28 cellular contexts compared by ENCODE assay signal in the genomic region with DNA sequence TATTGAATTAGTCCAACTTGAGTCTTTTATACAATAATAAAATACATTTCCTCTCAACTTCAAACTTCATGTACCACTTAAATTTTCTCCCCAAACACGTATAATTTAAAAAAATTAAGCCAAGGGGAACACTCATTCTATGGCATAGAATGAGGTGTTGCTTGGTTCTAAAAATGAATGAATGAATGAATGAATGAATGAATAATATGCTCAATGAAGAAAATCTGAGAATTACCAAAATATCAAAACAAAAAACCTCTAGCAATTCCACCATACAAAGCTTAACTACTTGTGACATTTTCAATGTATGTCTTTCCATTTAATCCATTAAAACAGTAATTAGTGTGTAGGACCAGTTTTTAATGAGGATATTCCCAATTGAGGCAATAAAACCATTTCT.
"Had no signal": no experiment of that assay in that cellular context is flagged by ENCODE, and none has a peak within 500 bp of the region (broad histone marks: within the 10 kb centered on the region; RNA-seq: fewer than 3 reads in every experiment).

No MANE protein-coding gene starts in this region.

- H3K27ac ChIP-seq: neural progenitor cell, ovary, parathyroid adenoma, psoas muscle, right lobe of liver, sigmoid colon, stomach, thoracic aorta, thyroid gland, tibial nerve, upper lobe of right lung, uterus had no signal

- H3K9me3 ChIP-seq: ovary, psoas muscle, right lobe of liver, sigmoid colon, stomach, thoracic aorta, thyroid gland, tibial nerve, upper lobe of right lung, uterus had no signal

- H2AFZ ChIP-seq: neural progenitor cell, parathyroid adenoma had no signal

- H3K27ac Mint-ChIP-seq: natural killer cell; nephron; neural progenitor cell; progenitor cell of endocrine pancreas; stimulated activated effector memory CD8-positive, alpha-beta T cell treated with anti-CD3 and anti-CD28 coated beads, Interleukin-12 subunit alpha, Interleukin-12 subunit beta, amount 100 ng/mL, for 72 hours; stimulated activated naive B cell treated with anti-CD40 and anti-IgM and Interleukin-4, amounts not matched to agents 10 μg/mL and 1 μg/mL and 100 μg/mL, for 72 hours; stimulated activated naive CD8-positive, alpha-beta T cell treated with anti-CD3 and anti-CD28 coated beads, Interleukin-15, Interleukin-2, amounts not matched to agents 100 ng/mL and 50 ng/mL, for 24 hours had no signal

- H3K79me2 ChIP-seq: parathyroid adenoma had no signal

- FAIRE-seq: small intestine had no signal

- DNase-seq: natural killer cell; occipital lobe; ovary; posterior cingulate gyrus; psoas muscle; right cardiac atrium; right lobe of liver; sigmoid colon; small intestine; stimulated activated CD4-positive, alpha-beta T cell treated with anti-CD3 and anti-CD28 coated beads, Interleukin-15, amount 100 ng/mL, for 24 hours; stimulated activated CD4-positive, alpha-beta T cell treated with anti-CD3 and anti-CD28 coated beads, Interleukin-2, amount 100 ng/mL, for 24 hours; stimulated activated CD4-positive, alpha-beta T cell treated with anti-CD3 and anti-CD28 coated beads, Interleukin-2, amount 100 ng/mL, for 48 hours; stimulated activated CD4-positive, alpha-beta T cell treated with anti-CD3 and anti-CD28 coated beads, Interleukin-4, amount 100 ng/mL, for 24 hours; stimulated activated naive B cell treated with anti-CD40 and anti-IgM and Interleukin-4, amounts not matched to agents 10 μg/mL and 1 μg/mL and 100 μg/mL, for 72 hours; stimulated activated naive CD4-positive, alpha-beta T cell treated with Interleukin-2 at 50 U/mL for 16 hours; stomach; thyroid gland; trophoblast cell; upper lobe of right lung; uterus had no signal

- H3K4me3 ChIP-seq: neural progenitor cell, ovary, psoas muscle, right lobe of liver, sigmoid colon, stomach, thoracic aorta, thyroid gland, tibial nerve, upper lobe of right lung, uterus had no signal

- H3K27me3 ChIP-seq: neural progenitor cell, ovary, right lobe of liver, sigmoid colon, stomach, thyroid gland, tibial nerve, upper lobe of right lung, uterus had no signal

- H3K27me3 Mint-ChIP-seq: progenitor cell of endocrine pancreas; stimulated activated naive B cell treated with anti-CD40 and anti-IgM and Interleukin-4, amounts not matched to agents 10 μg/mL and 1 μg/mL and 100 μg/mL, for 72 hours; stimulated activated naive CD8-positive, alpha-beta T cell treated with anti-CD3 and anti-CD28 coated beads, Interleukin-15, Interleukin-2, amounts not matched to agents 100 ng/mL and 50 ng/mL, for 24 hours had no signal

- ATAC-seq: natural killer cell; psoas muscle; right cardiac atrium; right lobe of liver; stimulated activated effector memory CD8-positive, alpha-beta T cell treated with anti-CD3 and anti-CD28 coated beads, Interleukin-12 subunit alpha, Interleukin-12 subunit beta, amount 100 ng/mL, for 72 hours; upper lobe of right lung had no signal

- H3K4me1 ChIP-seq: neural progenitor cell, parathyroid adenoma, psoas muscle, right lobe of liver, sigmoid colon, stomach, tibial nerve, upper lobe of right lung had no signal

- H3K9me3 Mint-ChIP-seq: natural killer cell; nephron; stimulated activated effector memory CD8-positive, alpha-beta T cell treated with anti-CD3 and anti-CD28 coated beads, Interleukin-12 subunit alpha, Interleukin-12 subunit beta, amount 100 ng/mL, for 72 hours; stimulated activated naive B cell treated with anti-CD40 and anti-IgM and Interleukin-4, amounts not matched to agents 10 μg/mL and 1 μg/mL and 100 μg/mL, for 72 hours; stimulated activated naive CD8-positive, alpha-beta T cell treated with anti-CD3 and anti-CD28 coated beads, Interleukin-15, Interleukin-2, amounts not matched to agents 100 ng/mL and 50 ng/mL, for 24 hours had no signal

- H3K4me1 Mint-ChIP-seq: nephron, neural progenitor cell had no signal

- H3K36me3 ChIP-seq: neural progenitor cell, ovary, right lobe of liver, sigmoid colon, stomach, thoracic aorta, thyroid gland, tibial nerve, upper lobe of right lung, uterus had no signal

- H3K9ac ChIP-seq: neural progenitor cell, parathyroid adenoma had no signal

- H3K4me3 Mint-ChIP-seq: natural killer cell; nephron; neural progenitor cell; stimulated activated effector memory CD8-positive, alpha-beta T cell treated with anti-CD3 and anti-CD28 coated beads, Interleukin-12 subunit alpha, Interleukin-12 subunit beta, amount 100 ng/mL, for 72 hours; stimulated activated naive B cell treated with anti-CD40 and anti-IgM and Interleukin-4, amounts not matched to agents 10 μg/mL and 1 μg/mL and 100 μg/mL, for 72 hours; stimulated activated naive CD8-positive, alpha-beta T cell treated with anti-CD3 and anti-CD28 coated beads, Interleukin-15, Interleukin-2, amounts not matched to agents 100 ng/mL and 50 ng/mL, for 24 hours had no signal

- H3K4me2 ChIP-seq: neural progenitor cell had no signal

- H3K36me3 Mint-ChIP-seq: natural killer cell; neural progenitor cell; stimulated activated effector memory CD8-positive, alpha-beta T cell treated with anti-CD3 and anti-CD28 coated beads, Interleukin-12 subunit alpha, Interleukin-12 subunit beta, amount 100 ng/mL, for 72 hours; stimulated activated naive B cell treated with anti-CD40 and anti-IgM and Interleukin-4, amounts not matched to agents 10 μg/mL and 1 μg/mL and 100 μg/mL, for 72 hours had no signal
